Comparison of ENCODE assay signal across 1 cellular context in the genomic region with DNA sequence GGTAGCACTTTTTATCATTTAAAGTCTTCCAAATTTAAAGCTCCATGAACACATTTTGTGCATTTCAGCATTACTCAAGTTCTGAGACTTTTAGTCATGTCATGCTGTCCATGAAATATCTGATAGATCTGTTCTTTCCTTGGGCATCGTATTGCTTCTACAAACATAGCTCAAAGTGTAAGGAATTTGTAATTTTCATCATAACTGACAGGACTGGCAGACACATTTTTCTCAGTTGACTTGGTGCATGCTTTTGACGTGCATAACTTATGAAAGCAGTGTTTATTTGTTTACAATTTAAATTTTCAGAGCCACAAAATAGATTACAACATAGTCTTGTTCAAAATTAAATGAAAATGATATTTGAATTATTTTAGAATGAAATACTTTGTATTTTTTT.
TF ChIP-seq lines count a peak whose summit lies in the region.

No MANE protein-coding gene starts in this region.

TF ChIP-seq in SK-N-SH treated with all-trans-retinoic acid at 6 μM for 48 hours, 23 proteins besides CTCF, POLR2A, EP300 and RAD21 (continued from another document):
- TF ChIP-seq, protein P1, sequence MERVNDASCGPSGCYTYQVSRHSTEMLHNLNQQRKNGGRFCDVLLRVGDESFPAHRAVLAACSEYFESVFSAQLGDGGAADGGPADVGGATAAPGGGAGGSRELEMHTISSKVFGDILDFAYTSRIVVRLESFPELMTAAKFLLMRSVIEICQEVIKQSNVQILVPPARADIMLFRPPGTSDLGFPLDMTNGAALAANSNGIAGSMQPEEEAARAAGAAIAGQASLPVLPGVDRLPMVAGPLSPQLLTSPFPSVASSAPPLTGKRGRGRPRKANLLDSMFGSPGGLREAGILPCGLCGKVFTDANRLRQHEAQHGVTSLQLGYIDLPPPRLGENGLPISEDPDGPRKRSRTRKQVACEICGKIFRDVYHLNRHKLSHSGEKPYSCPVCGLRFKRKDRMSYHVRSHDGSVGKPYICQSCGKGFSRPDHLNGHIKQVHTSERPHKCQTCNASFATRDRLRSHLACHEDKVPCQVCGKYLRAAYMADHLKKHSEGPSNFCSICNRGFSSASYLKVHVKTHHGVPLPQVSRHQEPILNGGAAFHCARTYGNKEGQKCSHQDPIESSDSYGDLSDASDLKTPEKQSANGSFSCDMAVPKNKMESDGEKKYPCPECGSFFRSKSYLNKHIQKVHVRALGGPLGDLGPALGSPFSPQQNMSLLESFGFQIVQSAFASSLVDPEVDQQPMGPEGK (CRISPR knock-in tag; IDR thresholded peaks at IDR 0.05; ENCODE audit: borderline replicate concordance): no peak
- no peak for TF ChIP-seq RARB (CRISPR knock-in tag; IDR thresholded peaks at IDR 0.05)
- TF ChIP-seq, protein P2, sequence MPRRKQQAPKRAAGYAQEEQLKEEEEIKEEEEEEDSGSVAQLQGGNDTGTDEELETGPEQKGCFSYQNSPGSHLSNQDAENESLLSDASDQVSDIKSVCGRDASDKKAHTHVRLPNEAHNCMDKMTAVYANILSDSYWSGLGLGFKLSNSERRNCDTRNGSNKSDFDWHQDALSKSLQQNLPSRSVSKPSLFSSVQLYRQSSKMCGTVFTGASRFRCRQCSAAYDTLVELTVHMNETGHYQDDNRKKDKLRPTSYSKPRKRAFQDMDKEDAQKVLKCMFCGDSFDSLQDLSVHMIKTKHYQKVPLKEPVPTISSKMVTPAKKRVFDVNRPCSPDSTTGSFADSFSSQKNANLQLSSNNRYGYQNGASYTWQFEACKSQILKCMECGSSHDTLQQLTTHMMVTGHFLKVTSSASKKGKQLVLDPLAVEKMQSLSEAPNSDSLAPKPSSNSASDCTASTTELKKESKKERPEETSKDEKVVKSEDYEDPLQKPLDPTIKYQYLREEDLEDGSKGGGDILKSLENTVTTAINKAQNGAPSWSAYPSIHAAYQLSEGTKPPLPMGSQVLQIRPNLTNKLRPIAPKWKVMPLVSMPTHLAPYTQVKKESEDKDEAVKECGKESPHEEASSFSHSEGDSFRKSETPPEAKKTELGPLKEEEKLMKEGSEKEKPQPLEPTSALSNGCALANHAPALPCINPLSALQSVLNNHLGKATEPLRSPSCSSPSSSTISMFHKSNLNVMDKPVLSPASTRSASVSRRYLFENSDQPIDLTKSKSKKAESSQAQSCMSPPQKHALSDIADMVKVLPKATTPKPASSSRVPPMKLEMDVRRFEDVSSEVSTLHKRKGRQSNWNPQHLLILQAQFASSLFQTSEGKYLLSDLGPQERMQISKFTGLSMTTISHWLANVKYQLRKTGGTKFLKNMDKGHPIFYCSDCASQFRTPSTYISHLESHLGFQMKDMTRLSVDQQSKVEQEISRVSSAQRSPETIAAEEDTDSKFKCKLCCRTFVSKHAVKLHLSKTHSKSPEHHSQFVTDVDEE (CRISPR knock-in tag; IDR thresholded peaks at IDR 0.05): no peak
